17 cellular contexts compared by ENCODE assay signal in genomic region chr16:14125030-14125681, GRCh38.
"Had no signal": no experiment of that assay in that cellular context is flagged by ENCODE, and none has a peak within 500 bp of the region (broad histone marks: within the 10 kb centered on the region; RNA-seq: fewer than 3 reads in every experiment).

No MANE protein-coding gene starts in this region.

- H3K4me1 ChIP-seq: uterus had no signal

- H3K36me3 ChIP-seq: gastroesophageal sphincter, tibial artery, uterus had no signal

- DNase-seq: activated B cell treated with CpG ODN at 0.5 μM for 24 hours; activated CD4-positive, alpha-beta T cell treated with anti-CD3 and anti-CD28 coated beads, Interleukin-2, amount 10 ng/mL, durations not matched to agents 7 days and 5 days; activated gamma-delta T cell treated with Interleukin-2 at 50 U/mL for 16 hours; activated naive CD8-positive, alpha-beta T cell treated with anti-CD3 and anti-CD28 coated beads for 36 hours; cerebellar nuclear complex; islet precursor cell; left ventricle myocardium superior; naive thymus-derived CD8-positive, alpha-beta T cell; stimulated activated CD4-positive, alpha-beta T cell treated with anti-CD3 and anti-CD28 coated beads, Interleukin-15, amount 100 ng/mL, for 24 hours; stimulated activated CD4-positive, alpha-beta T cell treated with anti-CD3 and anti-CD28 coated beads, Interleukin-4, amount 100 ng/mL, for 1 hour; stimulated activated naive CD4-positive, alpha-beta T cell; T-helper 17 cell; tibial artery; uterus had no signal

- H3K27me3 Mint-ChIP-seq: activated B cell treated with CpG ODN at 0.5 μM for 24 hours; activated CD4-positive, alpha-beta T cell treated with anti-CD3 and anti-CD28 coated beads, Interleukin-2, amount 10 ng/mL, durations not matched to agents 7 days and 5 days; activated naive CD8-positive, alpha-beta T cell treated with anti-CD3 and anti-CD28 coated beads for 36 hours; memory B cell; naive thymus-derived CD8-positive, alpha-beta T cell; T-helper 17 cell had no signal

- H3K27ac Mint-ChIP-seq: activated B cell treated with CpG ODN at 0.5 μM for 24 hours; activated CD4-positive, alpha-beta T cell treated with anti-CD3 and anti-CD28 coated beads, Interleukin-2, amount 10 ng/mL, durations not matched to agents 7 days and 5 days; activated naive CD8-positive, alpha-beta T cell treated with anti-CD3 and anti-CD28 coated beads for 36 hours; memory B cell; T-helper 17 cell had no signal

- H3K4me3 ChIP-seq: gastroesophageal sphincter, skin epidermis, tibial artery, uterus had no signal

- H3K4me3 Mint-ChIP-seq: activated B cell treated with CpG ODN at 0.5 μM for 24 hours; activated CD4-positive, alpha-beta T cell treated with anti-CD3 and anti-CD28 coated beads, Interleukin-2, amount 10 ng/mL, durations not matched to agents 7 days and 5 days; activated naive CD8-positive, alpha-beta T cell treated with anti-CD3 and anti-CD28 coated beads for 36 hours; memory B cell; naive thymus-derived CD8-positive, alpha-beta T cell; T-helper 17 cell had no signal

- ATAC-seq: gastroesophageal sphincter; left ventricle myocardium superior; naive thymus-derived CD8-positive, alpha-beta T cell; T-helper 17 cell had no signal

- H3K9me3 ChIP-seq: gastroesophageal sphincter, tibial artery, uterus had no signal

- H3K27ac ChIP-seq: tibial artery had no signal

- H3K27me3 ChIP-seq: gastroesophageal sphincter, tibial artery, uterus had no signal

- H3K9me3 Mint-ChIP-seq: activated CD4-positive, alpha-beta T cell treated with anti-CD3 and anti-CD28 coated beads, Interleukin-2, amount 10 ng/mL, durations not matched to agents 7 days and 5 days; activated naive CD8-positive, alpha-beta T cell treated with anti-CD3 and anti-CD28 coated beads for 36 hours; memory B cell had no signal
